ENCODE assay signal across 19 cellular contexts in the genomic region with DNA sequence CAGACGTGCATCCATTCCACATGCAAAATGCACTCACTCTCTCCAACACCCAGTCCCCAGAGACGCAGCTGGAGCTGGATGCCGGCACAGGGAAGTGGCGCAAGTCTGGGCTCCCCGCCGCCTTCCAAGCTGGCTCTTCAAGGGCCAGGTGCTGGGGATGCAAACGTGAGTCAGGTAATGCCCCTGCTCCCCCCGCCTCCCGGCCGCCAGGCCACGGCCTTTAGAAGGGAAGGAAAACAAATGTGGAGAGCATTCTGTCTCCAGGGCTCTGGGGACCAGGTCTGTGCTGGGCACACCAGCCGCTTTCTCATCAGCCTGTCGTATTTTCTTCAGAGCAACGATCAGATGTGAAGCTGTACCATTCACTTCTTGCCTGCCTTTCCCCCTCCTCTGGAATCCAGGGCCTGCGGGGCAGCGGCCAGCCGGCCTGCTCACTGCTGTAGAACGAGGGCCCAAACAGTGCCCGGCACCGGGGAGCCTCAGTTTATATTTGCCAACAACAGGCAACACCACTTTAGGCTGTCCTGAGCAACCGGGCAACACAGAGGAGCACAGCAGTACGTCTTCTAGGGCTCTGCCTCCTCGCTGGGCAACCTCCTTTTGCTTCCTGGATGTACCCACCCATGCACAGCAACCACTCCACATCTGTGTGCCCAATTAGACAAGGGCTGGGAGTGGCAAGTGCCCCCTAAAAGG. TPM values are rescaled to one million over a fixed set of nuclear protein-coding genes. Genes with fewer than 3 reads are reported as not detected.
DNase-seq lines count a peak whose midpoint lies in the region; ATAC-seq and TF ChIP-seq lines count a peak whose summit lies in the region.
"Had no signal": no experiment of that assay in that cellular context is flagged by ENCODE, and none has a peak within 500 bp of the region (broad histone marks: within the 10 kb centered on the region; RNA-seq: fewer than 3 reads in every experiment).

No MANE protein-coding gene starts in this region.

- 73 to 80% methylated on average over 23 of the region's 23 CpGs for WGBS in lung, 2 donors
- 86 to 87% methylated on average over 17 to 23 of the region's 23 CpGs for WGBS in thyroid gland, 2 donors

- H3K27ac ChIP-seq in lung (ENCODE audit: low read depth in 1 of 2, low read length in 1 of 2) (peak overlapping the region in 1 of 2 donors; percentile 76), thyroid gland (peak overlapping the region in 2 of 3 donors; percentile 4 to 98)
- H3K27ac ChIP-seq: KMS-11, right atrium auricular region had no signal

- ATAC-seq in lung (ENCODE audit: insufficient read depth, low FRiP score) = peak; percentile 9
- no peak for ATAC-seq in GM18907 (IDR thresholded peaks at IDR 0.05; ENCODE audit: unreplicated experiment)
- ATAC-seq: SK-N-SH treated with all-trans-retinoic acid at 6 μM for 48 hours, WTC11 had no signal

- intact Hi-C loops in thyroid gland (cut with DNase I) = no loop called here

- peaks cover 0 to 19% of the 10 kb centered on the region in 2 donors for H3K4me1 ChIP-seq in lung (ENCODE audit: control insufficient read depth in 2 of 2, insufficient read depth in 2 of 2, low read length in 2 of 2)
- H3K4me1 ChIP-seq in thyroid gland = peaks cover 43 to 47% of the 10 kb centered on the region in 2 donors

- peak in 1 of 2 donors; percentile 25 for TF ChIP-seq POLR2A in thyroid gland (IDR thresholded peaks at IDR 0.05)

- H3K9me3 ChIP-seq in lung (ENCODE audit: control insufficient read depth in 2 of 2, insufficient read depth in 1 of 2, low read length in 1 of 2) (no peaks in the 10 kb centered on the region), thyroid gland (no peaks in the 10 kb centered on the region)
- H3K9me3 ChIP-seq: right atrium auricular region had no signal

- H3K27me3 ChIP-seq in lung (ENCODE audit: control insufficient read depth, insufficient read depth) (no peaks in the 10 kb centered on the region), thyroid gland (no peaks in the 10 kb centered on the region)
- H3K27me3 ChIP-seq: right atrium auricular region had no signal

- peaks cover 0 to 2% of the 10 kb centered on the region in 2 donors for H3K36me3 ChIP-seq in lung (ENCODE audit: control insufficient read depth in 2 of 2, insufficient read depth in 2 of 2, low read length in 2 of 2)
- H3K36me3 ChIP-seq in thyroid gland = no peaks in the 10 kb centered on the region
- H3K36me3 ChIP-seq: right atrium auricular region had no signal

- no peak overlapping the region for H3K4me3 ChIP-seq in lung
- H3K4me3 ChIP-seq in thyroid gland (replicated peaks in 1 of 3) = no peak overlapping the region
- H3K4me3 ChIP-seq: right atrium auricular region had no signal

- TF ChIP-seq CTCF in lung (IDR thresholded peaks at IDR 0.05; ENCODE audit: control extremely low read depth, extremely low read depth) (no peak), thyroid gland (IDR thresholded peaks at IDR 0.05) (no peak)

- DNase-seq in DMS79 (lab: John Stamatoyannopoulos, UW) (peak; percentile 76), NCI-H774 (lab: John Stamatoyannopoulos, UW) (peak; percentile 80), lung (ENCODE audit: low spot score) (peak; percentile 77), thyroid gland (peak; percentile 31 to 55), NCI-H524 (lab: John Stamatoyannopoulos, UW) (no peak), NCI-H2081 (lab: John Stamatoyannopoulos, UW) (no peak)
- DNase-seq: activated CD8-positive, alpha-beta memory T cell treated with anti-CD3 and anti-CD28 coated beads, Interleukin-2, amount 50 U/mL, for 48 hours; activated naive CD8-positive, alpha-beta T cell treated with anti-CD3 and anti-CD28 coated beads, Interleukin-2, amount 10 ng/mL, durations not matched to agents 7 days and 5 days; CD8-positive, alpha-beta memory T cell; endodermal cell; naive B cell; NCI-H187; NCI-H524 treated with DMSO at 0.1 percent for 48 hours; occipital lobe had no signal

RNA-seq across cellular contexts. Expression of a gene that starts 3.8 kb away (rescaled TPM):
- total RNA-seq in lung = 10 to 100 TPM; 42.9 to 47.9 TPM
- polyA plus RNA-seq in lung = 100 to 1,000 TPM in 1 of 2 donors, 10 to 100 TPM in 1; 35.8 to 118 TPM
- total RNA-seq in thyroid gland = 10 to 100 TPM; 21.0 to 60.5 (median 43.5) TPM

RNA-seq across cellular contexts. Expression of a gene that starts 57.6 kb away (rescaled TPM):
- 10 to 100 TPM; 28.6 to 28.9 TPM for total RNA-seq in lung
- 10 to 100 TPM; 24.1 to 28.6 TPM for polyA plus RNA-seq in lung
- 10 to 100 TPM; 38.2 to 46.6 (median 42.8) TPM for total RNA-seq in thyroid gland

Comparison
In these comparisons a context has a peak if more than half of its experiments do, and no peak if none do; other contexts are left out.
1. DNase-seq: peak in DMS79 (single experiment), NCI-H774 (single experiment), lung (single experiment) and thyroid gland (2 of 2); none in NCI-H524 (0 of 2) and NCI-H2081 (0 of 2).